In genomic region chr5:54859321-54859720, GRCh38 we compare ENCODE assay signal across 20 cellular contexts.
"Had no signal": no experiment of that assay in that cellular context is flagged by ENCODE, and none has a peak within 500 bp of the region (broad histone marks: within the 10 kb centered on the region; RNA-seq: fewer than 3 reads in every experiment).

No MANE protein-coding gene starts in this region.

- H3K4me1 ChIP-seq: gastrocnemius medialis, lower lobe of right lung, prostate gland, right atrium auricular region, suprapubic skin, transverse colon, vagina had no signal

- H3K27ac Mint-ChIP-seq: endodermal cell; naive thymus-derived CD8-positive, alpha-beta T cell; nephron progenitor cell; stimulated activated memory B cell treated with anti-CD40 and anti-IgM and Interleukin-4, amounts not matched to agents 10 μg/mL and 1 μg/mL and 100 μg/mL, for 72 hours; stimulated activated naive CD8-positive, alpha-beta T cell treated with anti-CD3 and anti-CD28 coated beads, Interleukin-15, amount 100 ng/mL, for 72 hours had no signal

- H3K27me3 ChIP-seq: gastrocnemius medialis, right atrium auricular region, suprapubic skin, transverse colon, vagina had no signal

- H3K36me3 ChIP-seq: gastrocnemius medialis, lower lobe of right lung, prostate gland, right atrium auricular region, suprapubic skin, transverse colon, vagina had no signal

- H3K4me3 Mint-ChIP-seq: endodermal cell; naive thymus-derived CD8-positive, alpha-beta T cell; nephron progenitor cell; stimulated activated memory B cell treated with anti-CD40 and anti-IgM and Interleukin-4, amounts not matched to agents 10 μg/mL and 1 μg/mL and 100 μg/mL, for 72 hours; stimulated activated naive CD8-positive, alpha-beta T cell treated with anti-CD3 and anti-CD28 coated beads, Interleukin-15, amount 100 ng/mL, for 72 hours had no signal

- DNase-seq: dorsolateral prefrontal cortex; effector CD4-positive, alpha-beta T cell; endodermal cell; gastrocnemius medialis; head of caudate nucleus; left ventricle myocardium superior; lower lobe of right lung; naive thymus-derived CD8-positive, alpha-beta T cell; nephron progenitor cell; nucleus accumbens; stimulated activated CD4-positive, alpha-beta T cell treated with anti-CD3 and anti-CD28 coated beads, Interleukin-2, amount 100 ng/mL, for 24 hours; stimulated activated CD4-positive, alpha-beta T cell treated with anti-CD3 and anti-CD28 coated beads, Interleukin-4, amount 100 ng/mL, for 24 hours; stimulated activated naive CD8-positive, alpha-beta T cell treated with anti-CD3 and anti-CD28 coated beads, Interleukin-15, amount 100 ng/mL, for 72 hours; transverse colon had no signal

- H3K9me3 ChIP-seq: gastrocnemius medialis, prostate gland, transverse colon, vagina had no signal

- H3K27ac ChIP-seq: coronary artery, dorsolateral prefrontal cortex, gastrocnemius medialis, lower lobe of right lung, prostate gland, right atrium auricular region, suprapubic skin, transverse colon, vagina had no signal

- H3K4me3 ChIP-seq: coronary artery, dorsolateral prefrontal cortex, gastrocnemius medialis, lower lobe of right lung, prostate gland, right atrium auricular region, suprapubic skin, transverse colon, vagina had no signal

- H3K4me1 Mint-ChIP-seq: endodermal cell; naive thymus-derived CD8-positive, alpha-beta T cell; stimulated activated memory B cell treated with anti-CD40 and anti-IgM and Interleukin-4, amounts not matched to agents 10 μg/mL and 1 μg/mL and 100 μg/mL, for 72 hours; stimulated activated naive CD8-positive, alpha-beta T cell treated with anti-CD3 and anti-CD28 coated beads, Interleukin-15, amount 100 ng/mL, for 72 hours had no signal
